20 cellular contexts compared by ENCODE assay signal in the genomic region with DNA sequence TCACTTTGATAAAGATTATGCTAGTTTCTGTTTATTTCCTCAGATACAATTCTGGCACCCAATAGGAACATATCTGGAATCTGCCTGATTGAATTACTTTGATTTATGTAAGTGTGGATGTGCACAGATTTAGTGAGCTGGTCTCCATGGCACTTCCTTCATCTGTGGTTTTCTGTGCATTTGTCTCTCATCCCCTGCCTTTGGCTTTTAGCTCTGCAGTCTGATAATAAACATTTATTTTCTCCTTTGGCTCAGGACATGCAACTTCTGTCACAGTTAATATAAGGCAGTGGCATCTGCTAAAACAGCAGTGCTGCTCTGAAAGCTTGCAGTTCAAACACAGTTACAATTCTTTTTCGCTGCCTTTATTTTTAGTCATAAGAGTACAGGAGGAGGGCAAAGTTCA.
DNase-seq lines count a peak whose midpoint lies in the region; ATAC-seq and TF ChIP-seq lines count a peak whose summit lies in the region.
"Had no signal": no experiment of that assay in that cellular context is flagged by ENCODE, and none has a peak within 500 bp of the region (broad histone marks: within the 10 kb centered on the region; RNA-seq: fewer than 3 reads in every experiment).

No MANE protein-coding gene starts in this region.

- no peak overlapping the region for H4K8ac ChIP-seq in neuronal stem cell (ENCODE audit: low read depth, low read length)

- POLR2A ChIA-PET in activated CD4-positive, alpha-beta T cell treated with anti-CD3 and anti-CD28 coated beads, Interleukin-2, amount 10 ng/mL, durations not matched to agents 7 days and 5 days (lab: Charles Lee): no interaction called here

- no peak overlapping the region for H3K18ac ChIP-seq in neuronal stem cell (ENCODE audit: low read length)

- H2AK5ac ChIP-seq in neuronal stem cell (ENCODE audit: low read depth, low read length): no peak overlapping the region

- no peaks in the 10 kb centered on the region for H3K4me1 ChIP-seq in liver (ENCODE audit: control insufficient read depth in 4 of 4, insufficient read depth in 4 of 4, low read length in 3 of 4)
- no peaks in the 10 kb centered on the region for H3K4me1 ChIP-seq in right lobe of liver
- peaks cover 0 to 4% (median 0%) of the 10 kb centered on the region in 3 donors for H3K4me1 ChIP-seq in gastroesophageal sphincter
- H3K4me1 ChIP-seq in neuronal stem cell (ENCODE audit: control insufficient read depth in 2 of 2, insufficient read depth in 1 of 2, low read depth in 1 of 2, low read length in 2 of 2): no peaks in the 10 kb centered on the region
- H3K4me1 ChIP-seq: BLaER1 had no signal

- H2BK15ac ChIP-seq in neuronal stem cell (ENCODE audit: low read length): no peak overlapping the region

- H3K23ac ChIP-seq in neuronal stem cell (ENCODE audit: low read depth, low read length, poor library complexity): no peak overlapping the region

- H3K4me3 ChIP-seq in liver (ENCODE audit: low read depth in 1 of 3, low read length in 3 of 3): no peak overlapping the region
- no peak overlapping the region for H3K4me3 ChIP-seq in right lobe of liver
- no peak overlapping the region for H3K4me3 ChIP-seq in gastroesophageal sphincter
- no peak overlapping the region for H3K4me3 ChIP-seq in neuronal stem cell (ENCODE audit: low read length in 2 of 2)
- H3K4me3 ChIP-seq: BLaER1, PC-9 had no signal

- ATAC-seq in right lobe of liver (no peak), gastroesophageal sphincter (peak; percentile 34), GM18868 (IDR thresholded peaks at IDR 0.05; ENCODE audit: unreplicated experiment) (no peak), HG03439 (IDR thresholded peaks at IDR 0.05; ENCODE audit: unreplicated experiment) (no peak)

- no peak overlapping the region for H3K14ac ChIP-seq in neuronal stem cell (ENCODE audit: low read length)

- no peak overlapping the region for H3K9ac ChIP-seq in liver (ENCODE audit: low read depth in 1 of 2, low read length in 2 of 2)
- H3K9ac ChIP-seq in neuronal stem cell (ENCODE audit: low read depth, low read length, poor library complexity): no peak overlapping the region
- H3K9ac ChIP-seq: BLaER1 had no signal

- H3K4me3 Mint-ChIP-seq in activated CD4-positive, alpha-beta T cell treated with anti-CD3 and anti-CD28 coated beads, Interleukin-2, amount 10 ng/mL, durations not matched to agents 7 days and 5 days: no peak overlapping the region
- H3K4me3 Mint-ChIP-seq: CD8-positive, alpha-beta memory T cell had no signal

- H3K27ac ChIP-seq in liver (ENCODE audit: low read depth in 1 of 2, low read length in 2 of 2): no peak overlapping the region
- no peak overlapping the region for H3K27ac ChIP-seq in right lobe of liver
- H3K27ac ChIP-seq in gastroesophageal sphincter: peak overlapping the region; percentile 20 to 43 (median 32)
- H3K27ac ChIP-seq in neuronal stem cell (replicated peaks; ENCODE audit: low read length): no peak overlapping the region
- H3K27ac ChIP-seq: 22Rv1, BLaER1, PC-9 had no signal

- H2AFZ ChIP-seq in neuronal stem cell (ENCODE audit: low read length): peak overlapping the region; percentile 44
- H2AFZ ChIP-seq: PC-9 had no signal

- H3K4ac ChIP-seq in neuronal stem cell (ENCODE audit: low read length): no peak overlapping the region

- DNase-seq in right lobe of liver (no peak), neuronal stem cell (ENCODE audit: low spot score) (no peak), kidney tubule cell (ENCODE audit: low spot score) (no peak)
- no peak for DNase-seq in activated CD4-positive, alpha-beta T cell treated with anti-CD3 and anti-CD28 coated beads, Interleukin-2, amount 10 ng/mL, durations not matched to agents 7 days and 5 days
- DNase-seq: CD8-positive, alpha-beta memory T cell; DMS79 treated with DMSO at 0.1 percent for 48 hours; GDM1; GOT3; KBM-7; NCI-H1092; NCI-H146; NCI-H2081; NCI-H524; PC-9 had no signal

- no peaks in the 10 kb centered on the region for H3K27me3 Mint-ChIP-seq in activated CD4-positive, alpha-beta T cell treated with anti-CD3 and anti-CD28 coated beads, Interleukin-2, amount 10 ng/mL, durations not matched to agents 7 days and 5 days

- no peak overlapping the region for H4K91ac ChIP-seq in neuronal stem cell (ENCODE audit: low read depth, low read length, poor library complexity)

- CTCF ChIA-PET in activated CD4-positive, alpha-beta T cell treated with anti-CD3 and anti-CD28 coated beads, Interleukin-2, amount 10 ng/mL, durations not matched to agents 7 days and 5 days (lab: Charles Lee): no interaction called here

- no peaks in the 10 kb centered on the region for H3K36me3 Mint-ChIP-seq in activated CD4-positive, alpha-beta T cell treated with anti-CD3 and anti-CD28 coated beads, Interleukin-2, amount 10 ng/mL, durations not matched to agents 7 days and 5 days (ENCODE audit: low read depth)
- H3K36me3 Mint-ChIP-seq: CD8-positive, alpha-beta memory T cell had no signal

- H3K79me1 ChIP-seq in neuronal stem cell (ENCODE audit: low read depth, low read length): no peaks in the 10 kb centered on the region

- H3K9me3 ChIP-seq in liver (ENCODE audit: control insufficient read depth in 4 of 4, low read length in 3 of 4) (no peaks in the 10 kb centered on the region), right lobe of liver (no peaks in the 10 kb centered on the region), gastroesophageal sphincter (peaks cover 0 to 9% (median 0%) of the 10 kb centered on the region in 3 donors), neuronal stem cell (replicated peaks in 1 of 2; ENCODE audit: control insufficient read depth in 2 of 2, insufficient read depth in 1 of 2, low read depth in 1 of 2, low read length in 2 of 2) (no peaks in the 10 kb centered on the region)
- H3K9me3 ChIP-seq: BLaER1 had no signal

- TF ChIP-seq EP300 in gastroesophageal sphincter (IDR thresholded peaks at IDR 0.05): no peak

- H2BK120ac ChIP-seq in neuronal stem cell (ENCODE audit: low read depth, low read length): no peak overlapping the region

- peaks cover 5% of the 10 kb centered on the region for H3K9me3 Mint-ChIP-seq in activated CD4-positive, alpha-beta T cell treated with anti-CD3 and anti-CD28 coated beads, Interleukin-2, amount 10 ng/mL, durations not matched to agents 7 days and 5 days

- intact Hi-C loops in right lobe of liver (cut with DNase I): no loop called here

- no peak for TF ChIP-seq RAD21 in liver (IDR thresholded peaks at IDR 0.05)

- TF ChIP-seq CTCF in liver (IDR thresholded peaks at IDR 0.05; ENCODE audit: low read depth, low read length, missing input control): no peak
- no peak for TF ChIP-seq CTCF in right lobe of liver (IDR thresholded peaks at IDR 0.05)
- peak in 1 of 4 experiments; percentile 21 for TF ChIP-seq CTCF in gastroesophageal sphincter (IDR thresholded peaks at IDR 0.05)

- peaks cover 0 to 3% (median 0%) of the 10 kb centered on the region in 4 donors for H3K27me3 ChIP-seq in liver (ENCODE audit: control insufficient read depth in 4 of 4, insufficient read depth in 4 of 4, low read length in 3 of 4)
- H3K27me3 ChIP-seq in right lobe of liver: no peaks in the 10 kb centered on the region
- H3K27me3 ChIP-seq in gastroesophageal sphincter: no peaks in the 10 kb centered on the region
- no peaks in the 10 kb centered on the region for H3K27me3 ChIP-seq in neuronal stem cell (ENCODE audit: control insufficient read depth in 3 of 3, insufficient read depth in 3 of 3, low read depth in 1 of 3, low read length in 3 of 3)
- H3K27me3 ChIP-seq: BLaER1 had no signal

- H3K36me3 ChIP-seq in liver (ENCODE audit: control insufficient read depth in 4 of 4, insufficient read depth in 3 of 4, low read depth in 1 of 4, low read length in 3 of 4) (no peaks in the 10 kb centered on the region), right lobe of liver (no peaks in the 10 kb centered on the region), gastroesophageal sphincter (no peaks in the 10 kb centered on the region), neuronal stem cell (replicated peaks in 1 of 2; ENCODE audit: control insufficient read depth in 2 of 2, insufficient read depth in 2 of 2, low read length in 2 of 2) (no peaks in the 10 kb centered on the region)
- H3K36me3 ChIP-seq: BLaER1 had no signal

- TF ChIP-seq POLR2A in right lobe of liver (IDR thresholded peaks at IDR 0.05) (no peak), gastroesophageal sphincter (IDR thresholded peaks at IDR 0.05) (no peak)

- H3K4me2 ChIP-seq in neuronal stem cell (ENCODE audit: insufficient read depth, low read length, poor library complexity, severe bottlenecking): no peak overlapping the region
- H3K4me2 ChIP-seq: BLaER1, PC-9 had no signal

- H3K4me1 Mint-ChIP-seq in activated CD4-positive, alpha-beta T cell treated with anti-CD3 and anti-CD28 coated beads, Interleukin-2, amount 10 ng/mL, durations not matched to agents 7 days and 5 days: no peaks in the 10 kb centered on the region
- H3K4me1 Mint-ChIP-seq: CD8-positive, alpha-beta memory T cell had no signal

- no peak overlapping the region for H3K27ac Mint-ChIP-seq in activated CD4-positive, alpha-beta T cell treated with anti-CD3 and anti-CD28 coated beads, Interleukin-2, amount 10 ng/mL, durations not matched to agents 7 days and 5 days
- H3K27ac Mint-ChIP-seq: CD8-positive, alpha-beta memory T cell had no signal

- no peak overlapping the region for H2BK5ac ChIP-seq in neuronal stem cell (ENCODE audit: low read length)

- H2BK12ac ChIP-seq in neuronal stem cell (ENCODE audit: low read length): no peak overlapping the region

- 53% methylated on average over 1 of the region's 1 CpG for WGBS in liver
- WGBS in right lobe of liver (ENCODE audit: insufficient coverage, low coverage, low lambda C conversion rate, missing lambda C conversion rate): 56% methylated on average over 1 of the region's 1 CpG
- WGBS in gastroesophageal sphincter (ENCODE audit: low coverage in 1 of 2), 2 donors: 33% methylated on average over 1 of the region's 1 CpG; no CpG with 5 or more reads in 1 of the 2 donors
- no CpG with 5 or more reads among the region's 1 CpG for WGBS in neuronal stem cell (ENCODE audit: extremely low coverage in 2 of 2, insufficient read length in 2 of 2, insufficient replicate concordance in 1 of 2), 2 donors

TF ChIP-seq in liver, 16 proteins besides CTCF, POLR2A, EP300 and RAD21:
- TF ChIP-seq YY1 (IDR thresholded peaks at IDR 0.05) (no peak), NR2F2 (IDR thresholded peaks at IDR 0.05) (peak; percentile 56), HNF4G (IDR thresholded peaks at IDR 0.05) (no peak)
- TF ChIP-seq, protein P1, sequence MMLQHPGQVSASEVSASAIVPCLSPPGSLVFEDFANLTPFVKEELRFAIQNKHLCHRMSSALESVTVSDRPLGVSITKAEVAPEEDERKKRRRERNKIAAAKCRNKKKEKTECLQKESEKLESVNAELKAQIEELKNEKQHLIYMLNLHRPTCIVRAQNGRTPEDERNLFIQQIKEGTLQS (IDR thresholded peaks at IDR 0.05): no peak
TF ChIP-seq in liver: peak in this region for 1.

Comparison
In these comparisons a context has a peak if more than half of its experiments do, and no peak if none do; other contexts are left out.
1. H3K27ac ChIP-seq: peak in gastroesophageal sphincter (4 of 4); none in liver (0 of 2), right lobe of liver (0 of 3) and neuronal stem cell (single experiment).